Comparison of ENCODE assay signal across 8 cellular contexts in the genomic region with DNA sequence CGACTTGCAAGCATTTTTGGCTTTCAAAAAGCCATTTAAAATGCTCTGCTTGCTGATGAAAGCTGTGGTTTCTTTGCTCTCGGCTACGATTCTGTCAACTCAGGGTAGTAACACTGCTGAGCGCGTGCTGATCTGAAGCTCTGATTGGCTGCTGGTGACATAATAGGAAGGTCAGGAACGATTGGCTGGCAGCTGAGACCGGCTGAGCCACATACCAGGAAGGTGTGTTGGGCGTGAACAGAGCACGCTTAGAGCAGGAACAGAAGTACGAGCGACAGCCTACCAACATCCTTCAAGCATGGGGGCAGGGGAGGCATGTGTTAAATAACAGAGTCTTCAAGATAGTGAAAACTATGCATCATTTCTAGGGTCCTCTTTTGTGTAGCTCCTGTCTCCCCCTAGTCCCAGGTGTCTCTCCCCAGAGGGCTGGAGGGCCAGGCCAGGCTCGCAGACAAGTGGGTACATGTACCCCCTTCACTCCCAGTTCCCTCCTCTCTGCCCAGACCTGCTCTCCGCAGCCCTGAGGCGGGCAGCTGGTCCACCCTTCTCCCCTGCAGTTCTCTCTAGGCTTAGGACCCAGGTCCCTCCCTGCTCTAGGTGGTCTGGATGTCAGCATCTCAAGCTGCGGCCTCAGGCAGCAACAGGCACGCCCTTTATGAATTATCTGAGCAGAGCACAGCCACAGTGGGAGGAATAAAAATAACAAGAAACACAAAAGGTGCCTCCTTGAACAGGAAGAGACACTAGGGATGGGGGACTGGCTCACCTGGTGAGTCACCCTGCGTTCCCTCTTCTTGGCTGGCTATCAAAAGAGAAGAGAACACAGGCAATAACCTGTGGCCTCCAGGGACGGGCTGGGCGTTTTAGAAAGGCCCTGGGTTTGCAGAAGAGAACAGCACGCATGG.
DNase-seq lines count a peak whose midpoint lies in the region; ATAC-seq, FAIRE-seq and TF ChIP-seq lines count a peak whose summit lies in the region.

No MANE protein-coding gene starts in this region.

- H4K20me1 ChIP-seq in SU-DHL-6 (ENCODE audit: low read depth, low read length): no peaks in the 10 kb centered on the region

- TF ChIP-seq POLR2A in H54 (IDR thresholded peaks at IDR 0.05; ENCODE audit: low read depth, low read length): no peak

- peak overlapping the region; percentile 57 for H3K4me2 ChIP-seq in SU-DHL-6 (ENCODE audit: low read depth, low read length, poor library complexity, severe bottlenecking)

- H3K27me3 ChIP-seq in SU-DHL-6 (ENCODE audit: low read length): no peaks in the 10 kb centered on the region

- intact Hi-C loops in left ventricle myocardium superior (cut with micrococcal nuclease): no loop called here

- H3K79me2 ChIP-seq in SU-DHL-6 (ENCODE audit: insufficient read depth, low read length): no peaks in the 10 kb centered on the region

- ATAC-seq in left ventricle myocardium superior: peak; percentile 92

- 0 out of 2 replicates have a peak, but pooled peaks cover 3% of the 10 kb centered on the region for H3F3A ChIP-seq in SU-DHL-6 (ENCODE audit: insufficient read depth)

- no peaks in the 10 kb centered on the region for H3K9me2 ChIP-seq in SU-DHL-6 (replicated peaks; ENCODE audit: insufficient read depth, low read length)

- H3K9me3 ChIP-seq in SU-DHL-6 (ENCODE audit: insufficient read depth, low read length): no peaks in the 10 kb centered on the region

- H3K4me3 ChIP-seq in SU-DHL-6 (ENCODE audit: insufficient read depth, low read length, poor library complexity, severe bottlenecking): peak overlapping the region; percentile 8

- DNase-seq in ELF-1 (ENCODE audit: low read depth, low spot score) (peak; percentile 96), H54 (ENCODE audit: insufficient read length, low spot score) (peak; percentile 81), M059J (ENCODE audit: low read depth) (peak; percentile 86), amniotic epithelial cell (ENCODE audit: low read depth) (peak; percentile 90), left ventricle myocardium superior (peak; percentile 41), renal cortical epithelial cell (ENCODE audit: low read depth) (peak; percentile 93), NCI-H524 (lab: John Stamatoyannopoulos, UW) (no peak)

- peak overlapping the region; percentile 38 for H3K9ac ChIP-seq in SU-DHL-6 (ENCODE audit: low read length)

- H3K36me3 ChIP-seq in SU-DHL-6 (ENCODE audit: low read length): no peaks in the 10 kb centered on the region

- no peak overlapping the region; the same call in 1 of the 2 replicates for H3K27ac ChIP-seq in SU-DHL-6 (ENCODE audit: low read depth, low read length)

- peak; percentile 88 for FAIRE-seq in H54 (lab: Jason Lieb, UNC)

- no peak for TF ChIP-seq CTCF in SU-DHL-6 (IDR thresholded peaks at IDR 0.05; ENCODE audit: insufficient read depth, low read length, poor library complexity, severe bottlenecking)

- peak overlapping the region; percentile 87 for H2AFZ ChIP-seq in SU-DHL-6 (ENCODE audit: low read depth, low read length, severe bottlenecking)

Comparison
In these comparisons a context has a peak if more than half of its experiments do, and no peak if none do; other contexts are left out.
1. DNase-seq: peak in ELF-1 (single experiment), H54 (single experiment), M059J (single experiment), amniotic epithelial cell (single experiment), left ventricle myocardium superior (single experiment) and renal cortical epithelial cell (single experiment); none in NCI-H524 (0 of 2).